Comparison of ENCODE assay signal across 8 cellular contexts in genomic region chr3:128052831-128053419, GRCh38. TPM values are rescaled to one million over a fixed set of nuclear protein-coding genes. Genes with fewer than 3 reads are reported as not detected.
DNase-seq lines count a peak whose midpoint lies in the region; ATAC-seq, FAIRE-seq and TF ChIP-seq lines count a peak whose summit lies in the region.

No MANE protein-coding gene starts in this region.

- no peaks in the 10 kb centered on the region for H3K27me3 ChIP-seq in PC-3 (ENCODE audit: low read length)

- DNase-seq in GM12892 (ENCODE audit: insufficient read length) (no peak), PC-3 (no peak), endothelial cell (ENCODE audit: low spot score) (no peak), nephron progenitor cell (no peak), HEK293T (ENCODE audit: extremely low spot score) (no peak), DMS79 (lab: John Stamatoyannopoulos, UW) (no peak)
- no peak for DNase-seq in stimulated activated CD8-positive, alpha-beta memory T cell treated with anti-CD3 and anti-CD28 coated beads, Interleukin-4, amount 100 ng/mL, for 48 hours
- DNase-seq in activated CD4-positive, alpha-beta T cell treated with anti-CD3 and anti-CD28 coated beads, Interleukin-2, amount 50 U/mL, for 1 hour, result no peak

- H3K27ac Mint-ChIP-seq in endothelial cell (ENCODE audit: unreplicated experiment) (peak overlapping the region; percentile 98), nephron progenitor cell (peak overlapping the region; percentile 98)

- H3K4me3 Mint-ChIP-seq in endothelial cell (ENCODE audit: unreplicated experiment) (peak overlapping the region; percentile 97), nephron progenitor cell (peak overlapping the region; percentile 94)

- peak; percentile 64 for FAIRE-seq in GM12892 (lab: Jason Lieb, UNC)

- ATAC-seq in PC-3, result no peak

- no peaks in the 10 kb centered on the region for H3K9me3 Mint-ChIP-seq in endothelial cell (ENCODE audit: unreplicated experiment)
- no peaks in the 10 kb centered on the region for H3K9me3 Mint-ChIP-seq in nephron progenitor cell

- H4K20me1 ChIP-seq in PC-3 (ENCODE audit: low read length), result peaks cover 26% of the 10 kb centered on the region

- H3K4me1 ChIP-seq in PC-3 (ENCODE audit: insufficient read depth, low read length), result peaks cover 35% of the 10 kb centered on the region

- POLR2A ChIA-PET in PC-3 (lab: Charles Lee; ENCODE audit: unreplicated experiment) (no interaction called here), HEK293T (lab: Yijun Ruan, JAX) (interaction anchor here (2.0 to 3.1 kb wide), 3 partner anchors 11 to 42 kb away, joined by 8 to 11 read pairs (median 9); no protein-coding TSS in a partner anchor)

- peak overlapping the region; percentile 88 for H3K4me2 ChIP-seq in PC-3 (ENCODE audit: low read length)

- TF ChIP-seq POLR2A in GM12892 (IDR thresholded peaks at IDR 0.05; ENCODE audit: low read depth, low read length), result no peak

- TF ChIP-seq CTCF in PC-3 (conservative IDR thresholded peaks at IDR 0.05; ENCODE audit: low read depth, low read length) (no peak), endothelial cell (IDR thresholded peaks at IDR 0.05; ENCODE audit: unreplicated experiment) (no peak), nephron progenitor cell (IDR thresholded peaks at IDR 0.05) (no peak)

- intact Hi-C loops in PC-3 (cut with micrococcal nuclease), result no loop called here

- peak overlapping the region; percentile 99 for H3K9ac ChIP-seq in PC-3 (ENCODE audit: low read length)

- BruUV-seq in PC-3 (replicated peaks; lab: Mats Ljungman, UMichigan), result TSS peak; percentile 61

- H3K9me3 ChIP-seq in PC-3 (ENCODE audit: low read length), result no peaks in the 10 kb centered on the region

- no peaks in the 10 kb centered on the region for H3F3A ChIP-seq in PC-3 (ENCODE audit: low read length, unreplicated experiment)

- H3K36me3 Mint-ChIP-seq in endothelial cell (ENCODE audit: low read depth, unreplicated experiment) (peaks cover 19% of the 10 kb centered on the region), nephron progenitor cell (ENCODE audit: low read depth) (peaks cover 31% of the 10 kb centered on the region)

- H3K9me2 ChIP-seq in PC-3 (replicated peaks; ENCODE audit: low read length), result no peaks in the 10 kb centered on the region

- H3K36me3 ChIP-seq in PC-3 (ENCODE audit: low read depth, low read length), result peaks cover 29% of the 10 kb centered on the region

- H3K79me2 ChIP-seq in PC-3 (ENCODE audit: low read length), result peaks cover 58% of the 10 kb centered on the region

- peak overlapping the region; percentile 56; the same call in 1 of the 2 replicates for H2AFZ ChIP-seq in PC-3 (ENCODE audit: low read length)

- CTCF ChIA-PET in PC-3 (lab: Charles Lee) (no interaction called here), HEK293T (lab: Yijun Ruan, JAX) (interaction anchor here (0.5 kb wide), 1 partner anchor 57 kb away, joined by 4 read pairs; no protein-coding TSS in a partner anchor)

- peak overlapping the region; percentile 49 for H3K27ac ChIP-seq in PC-3 (ENCODE audit: low read length)

- peaks cover 36% of the 10 kb centered on the region for H3K4me1 Mint-ChIP-seq in endothelial cell (ENCODE audit: unreplicated experiment)
- H3K4me1 Mint-ChIP-seq in nephron progenitor cell, result peaks cover 41% of the 10 kb centered on the region

- peak overlapping the region; percentile 87 for H3K4me3 ChIP-seq in PC-3 (ENCODE audit: low read length)

- H3K27me3 Mint-ChIP-seq in endothelial cell (ENCODE audit: unreplicated experiment) (peaks cover 16% of the 10 kb centered on the region), nephron progenitor cell (ENCODE audit: low read depth, poor library complexity) (peaks cover 11% of the 10 kb centered on the region)

TF ChIP-seq in HEK293T, 16 proteins besides CTCF, POLR2A, EP300 and RAD21:
- TF ChIP-seq HDGF (IDR thresholded peaks at IDR 0.05; ENCODE audit: borderline replicate concordance) (no peak), ZNF384 (IDR thresholded peaks at IDR 0.05) (no peak), ELF4 (IDR thresholded peaks at IDR 0.05) (no peak), LEF1 (IDR thresholded peaks at IDR 0.05; ENCODE audit: borderline replicate concordance) (no peak), NFRKB (IDR thresholded peaks at IDR 0.05) (no peak), PKNOX1 (IDR thresholded peaks at IDR 0.05) (no peak), L3MBTL2 (conservative IDR thresholded peaks at IDR 0.05) (no peak), TARDBP (IDR thresholded peaks at IDR 0.05) (no peak), ARNT (IDR thresholded peaks at IDR 0.05) (no peak), SP1 (IDR thresholded peaks at IDR 0.05) (no peak), FOXK2 (IDR thresholded peaks at IDR 0.05) (no peak), FOXA1 (IDR thresholded peaks at IDR 0.05) (no peak), BHLHE40 (IDR thresholded peaks at IDR 0.05; ENCODE audit: borderline replicate concordance) (no peak), FOXM1 (IDR thresholded peaks at IDR 0.05; ENCODE audit: borderline replicate concordance) (no peak), CTBP1 (IDR thresholded peaks at IDR 0.05; ENCODE audit: borderline replicate concordance) (no peak), SUZ12 (IDR thresholded peaks at IDR 0.05) (no peak)

RNA-seq across cellular contexts. Expression of gene SEC61A1, which starts 0.7 kb away (rescaled TPM):
- 53.7 TPM for polyA plus RNA-seq in GM12892 (2012; ENCODE audit: missing spikeins)
- total RNA-seq in PC-3 (2014; rRNA removed) (182 and 184 TPM in 2 replicates), endothelial cell (ENCODE audit: unreplicated experiment) (296 TPM)
